Comparison of ENCODE assay signal across 31 cellular contexts in the genomic region with DNA sequence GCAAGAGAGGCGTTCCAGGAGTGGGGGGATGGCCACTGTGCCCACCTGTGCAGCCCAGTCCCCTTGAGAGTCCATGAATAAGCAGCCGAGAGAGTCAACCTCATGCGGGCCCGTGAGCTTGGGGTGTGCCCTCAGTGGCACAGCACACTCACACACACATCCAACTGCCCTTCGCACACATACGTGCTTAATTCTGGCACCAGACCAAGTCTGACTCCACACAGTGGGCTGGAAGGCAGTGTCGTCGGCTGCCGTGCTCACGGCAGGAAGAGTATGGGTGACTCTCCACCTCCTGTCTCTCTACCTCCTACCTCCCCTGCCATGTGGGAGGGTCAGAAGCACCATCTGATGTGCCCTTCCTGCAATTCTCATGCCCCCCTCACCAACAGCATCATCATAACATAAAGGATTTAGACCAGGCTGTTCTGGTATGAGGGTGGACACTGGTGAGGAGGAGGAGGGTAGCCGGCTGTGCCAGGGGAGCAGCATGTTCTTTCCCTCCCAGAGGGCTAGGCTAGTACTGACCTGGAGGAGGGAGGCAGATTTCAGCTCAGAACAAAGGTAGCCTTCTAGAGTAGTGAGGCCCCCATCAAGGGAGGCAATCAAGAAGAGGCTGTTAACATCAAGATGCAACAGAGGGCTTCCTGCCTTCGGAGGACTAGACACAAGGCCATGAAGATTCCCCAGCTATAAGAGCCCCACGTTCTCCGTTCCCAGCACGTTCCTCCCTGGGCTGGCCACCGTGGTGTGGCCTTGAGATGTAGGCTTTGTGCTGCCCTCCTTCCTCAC. TPM values are rescaled to one million over a fixed set of nuclear protein-coding genes. Genes with fewer than 3 reads are reported as not detected.
A peak's percentile ranks its signal among the peaks of the same experiment; 100 is the strongest.
DNase-seq lines count a peak whose midpoint lies in the region; ATAC-seq, FAIRE-seq and TF ChIP-seq lines count a peak whose summit lies in the region.
"Had no signal": no experiment of that assay in that cellular context is flagged by ENCODE, and none has a peak within 500 bp of the region (broad histone marks: within the 10 kb centered on the region; RNA-seq: fewer than 3 reads in every experiment).

No MANE protein-coding gene starts in this region.

- no peak overlapping the region for H4K8ac ChIP-seq in mesendoderm (ENCODE audit: low read depth, low read length)

- H3K27ac Mint-ChIP-seq in WTC11: no peak overlapping the region
- peak overlapping the region; percentile 68 for H3K27ac Mint-ChIP-seq in type B pancreatic cell
- no peak overlapping the region for H3K27ac Mint-ChIP-seq in stimulated activated naive CD8-positive, alpha-beta T cell treated with anti-CD3 and anti-CD28 coated beads, Interleukin-15, amount 100 ng/mL, for 72 hours
- H3K27ac Mint-ChIP-seq: CD8-positive, alpha-beta memory T cell; natural killer cell treated with Interleukin-12 subunit alpha and Interleukin-12 subunit beta and Interleukin-15 and Interleukin-18, amount 100 ng/mL, for 72 hours; T-cell had no signal

- H3K9ac ChIP-seq in HepG2 (ENCODE audit: insufficient read depth, low read depth, low read length): no peak overlapping the region
- peak overlapping the region; percentile 35 for H3K9ac ChIP-seq in mesendoderm (ENCODE audit: low read length)

- H2BK15ac ChIP-seq in mesendoderm (replicated peaks; ENCODE audit: low read depth): no peak overlapping the region

- no peaks in the 10 kb centered on the region for H3K79me1 ChIP-seq in mesendoderm (ENCODE audit: low read length)

- no peak for FAIRE-seq in HepG2 (lab: Jason Lieb, UNC)
- FAIRE-seq: A204.1, frontal cortex, GM18507, TTC549 had no signal

- TF ChIP-seq EP300 in HepG2 (IDR thresholded peaks at IDR 0.05; ENCODE audit: low read depth in 2 of 2, low read length in 2 of 2): no peak
- TF ChIP-seq EP300 in HepG2 (CRISPR knock-in tag; IDR thresholded peaks at IDR 0.05; ENCODE audit: borderline replicate concordance): no peak

- H3K4me3 ChIP-seq in HepG2 (replicated peaks in 1 of 3; ENCODE audit: insufficient read depth in 1 of 3, low read depth in 2 of 3, low read length in 3 of 3): peak overlapping the region in 2 of 3 experiments; percentile 4 to 46; a peak in 3 of 6 replicates
- no peak overlapping the region for H3K4me3 ChIP-seq in right lobe of liver
- H3K4me3 ChIP-seq in mesendoderm (ENCODE audit: low read length): no peak overlapping the region
- H3K4me3 ChIP-seq: body of pancreas, esophagus muscularis mucosa, hepatocyte, left ventricle myocardium inferior had no signal

- ATAC-seq in HepG2: no peak
- no peak for ATAC-seq in right lobe of liver
- ATAC-seq in WTC11: no peak
- no peak for ATAC-seq in stimulated activated naive CD8-positive, alpha-beta T cell treated with anti-CD3 and anti-CD28 coated beads, Interleukin-15, amount 100 ng/mL, for 72 hours
- no peak for ATAC-seq in HG03521 (IDR thresholded peaks at IDR 0.05; ENCODE audit: unreplicated experiment)
- ATAC-seq: activated CD8-positive, alpha-beta T cell treated with anti-CD3 and anti-CD28 coated beads, Interleukin-2, amount 10 ng/mL, durations not matched to agents 7 days and 5 days; body of pancreas; Panc1; T-cell had no signal

- H3K27me3 ChIP-seq in HepG2 (ENCODE audit: control insufficient read depth in 1 of 2, insufficient read depth in 2 of 2, low read length in 2 of 2) (peaks cover 11 to 46% of the 10 kb centered on the region in 2 experiments), right lobe of liver (no peaks in the 10 kb centered on the region), mesendoderm (ENCODE audit: insufficient read depth, low read length, poor library complexity) (no peaks in the 10 kb centered on the region)
- H3K27me3 ChIP-seq: body of pancreas, hepatocyte had no signal

- peak overlapping the region; percentile 75 for H3K56ac ChIP-seq in mesendoderm (ENCODE audit: low read length)

- no peaks in the 10 kb centered on the region for H3K9me3 Mint-ChIP-seq in WTC11
- peaks cover 5% of the 10 kb centered on the region for H3K9me3 Mint-ChIP-seq in type B pancreatic cell
- H3K9me3 Mint-ChIP-seq in stimulated activated naive CD8-positive, alpha-beta T cell treated with anti-CD3 and anti-CD28 coated beads, Interleukin-15, amount 100 ng/mL, for 72 hours: no peaks in the 10 kb centered on the region
- H3K9me3 Mint-ChIP-seq: CD8-positive, alpha-beta memory T cell; natural killer cell treated with Interleukin-12 subunit alpha and Interleukin-12 subunit beta and Interleukin-15 and Interleukin-18, amount 100 ng/mL, for 72 hours; T-cell had no signal

- H3K27me3 Mint-ChIP-seq in WTC11 (ENCODE audit: low read depth) (peaks cover 20% of the 10 kb centered on the region), type B pancreatic cell (peaks cover 3% of the 10 kb centered on the region)
- H3K27me3 Mint-ChIP-seq in stimulated activated naive CD8-positive, alpha-beta T cell treated with anti-CD3 and anti-CD28 coated beads, Interleukin-15, amount 100 ng/mL, for 72 hours: peaks cover 20% of the 10 kb centered on the region

- POLR2A ChIA-PET in HepG2 (lab: Yijun Ruan, JAX) (no interaction called here), WTC11 (lab: Charles Lee) (no interaction called here)

- DNase-seq in HepG2 (ENCODE audit: low spot score) (no peak), right lobe of liver (no peak), WTC11 (ENCODE audit: low spot score) (no peak), mesendoderm (no peak), type B pancreatic cell (ENCODE audit: extremely low spot score, unreplicated experiment) (no peak)
- DNase-seq in stimulated activated naive CD8-positive, alpha-beta T cell treated with anti-CD3 and anti-CD28 coated beads, Interleukin-15, amount 100 ng/mL, for 72 hours: no peak
- DNase-seq in activated CD8-positive, alpha-beta memory T cell treated with anti-CD3 and anti-CD28 coated beads, Interleukin-2, amount 50 U/mL, for 48 hours: no peak
- DNase-seq: activated CD8-positive, alpha-beta T cell treated with anti-CD3 and anti-CD28 coated beads, Interleukin-2, amount 10 ng/mL, durations not matched to agents 7 days and 5 days; activated effector memory CD4-positive, alpha-beta T cell treated with anti-CD3 and anti-CD28 coated beads, Interleukin-2, amount 50 U/mL, for 16 hours; AML-193; body of pancreas; CD8-positive, alpha-beta memory T cell; DMS79; HCEC 1CT; left ventricle myocardium inferior; NCI-H2081 treated with DMSO at 0.1 percent for 48 hours; NCI-H524; NK-92 treated with Interleukin-12 subunit alpha and Interleukin-12 subunit beta, amount 100 ng/mL, for 24 hours; posterior cingulate gyrus; T-cell had no signal

- no peak overlapping the region for H2AFZ ChIP-seq in HepG2 (ENCODE audit: low read length)
- H2AFZ ChIP-seq: hepatocyte had no signal

- peak overlapping the region; percentile 70 for H3K4me2 ChIP-seq in HepG2 (ENCODE audit: low read depth, low read length)
- no peak overlapping the region for H3K4me2 ChIP-seq in mesendoderm (ENCODE audit: low read length)

- TF ChIP-seq CTCF in HepG2 (CRISPR knock-in tag; IDR thresholded peaks at IDR 0.05) (no peak), right lobe of liver (IDR thresholded peaks at IDR 0.05) (no peak), WTC11 (IDR thresholded peaks at IDR 0.05) (no peak), type B pancreatic cell (conservative IDR thresholded peaks at IDR 0.05) (no peak)

- CTCF ChIA-PET in HepG2 (lab: Yijun Ruan, JAX; ENCODE audit: low intra/inter-chr PET ratio, low total read pairs) (no interaction called here), WTC11 (lab: Charles Lee) (interaction anchor here (1.5 to 2.1 kb wide), 3 partner anchors 75 to 107 kb away, joined by 4 to 6 read pairs (median 5); no protein-coding TSS in a partner anchor)

- intact Hi-C loops in HepG2 (cut with micrococcal nuclease; ENCODE audit: unreplicated experiment): no loop called here
- intact Hi-C loops in right lobe of liver (cut with DNase I): no loop called here

- H4K5ac ChIP-seq in mesendoderm (ENCODE audit: low read length): no peak overlapping the region

- 8% methylated on average over 10 of the region's 16 CpGs for WGBS in HepG2 (ENCODE audit: low lambda C conversion rate)
- WGBS in right lobe of liver (ENCODE audit: insufficient coverage, low coverage, low lambda C conversion rate, missing lambda C conversion rate): 57% methylated on average over 7 of the region's 16 CpGs
- WGBS in mesendoderm (ENCODE audit: extremely low coverage, insufficient coverage, low lambda C conversion rate): no CpG with 5 or more reads among the region's 16 CpGs

- peak overlapping the region; percentile 28 for H2AK5ac ChIP-seq in mesendoderm (ENCODE audit: low read length)

- H3K4me1 Mint-ChIP-seq in WTC11 (peaks cover 80% of the 10 kb centered on the region), type B pancreatic cell (ENCODE audit: unreplicated experiment) (peaks cover 84% of the 10 kb centered on the region)
- H3K4me1 Mint-ChIP-seq in stimulated activated naive CD8-positive, alpha-beta T cell treated with anti-CD3 and anti-CD28 coated beads, Interleukin-15, amount 100 ng/mL, for 72 hours: peaks cover 10% of the 10 kb centered on the region
- H3K4me1 Mint-ChIP-seq: CD8-positive, alpha-beta memory T cell had no signal

- H3K4ac ChIP-seq in mesendoderm (ENCODE audit: low read depth, low read length): no peak overlapping the region

- H3K4me1 ChIP-seq in HepG2 (ENCODE audit: insufficient read depth, low read length) (peaks cover 55% of the 10 kb centered on the region), right lobe of liver (no peaks in the 10 kb centered on the region), mesendoderm (ENCODE audit: control insufficient read depth, low read depth, low read length) (peaks cover 31% of the 10 kb centered on the region)

- H3K79me2 ChIP-seq in HepG2 (ENCODE audit: insufficient read depth, low read length): no peaks in the 10 kb centered on the region
- H3K79me2 ChIP-seq in mesendoderm (ENCODE audit: control insufficient read depth, insufficient read depth, low read length): no peaks in the 10 kb centered on the region
- H3K79me2 ChIP-seq: hepatocyte had no signal

- H3K4me3 Mint-ChIP-seq in WTC11 (no peak overlapping the region), type B pancreatic cell (peak overlapping the region; percentile 79)
- H3K4me3 Mint-ChIP-seq in stimulated activated naive CD8-positive, alpha-beta T cell treated with anti-CD3 and anti-CD28 coated beads, Interleukin-15, amount 100 ng/mL, for 72 hours: no peak overlapping the region
- H3K4me3 Mint-ChIP-seq: activated CD8-positive, alpha-beta T cell treated with anti-CD3 and anti-CD28 coated beads, Interleukin-2, amount 10 ng/mL, durations not matched to agents 7 days and 5 days; CD8-positive, alpha-beta memory T cell; natural killer cell treated with Interleukin-12 subunit alpha and Interleukin-12 subunit beta and Interleukin-15 and Interleukin-18, amount 100 ng/mL, for 72 hours; T-cell had no signal

- BruUV-seq in HepG2 (replicated peaks; lab: Mats Ljungman, UMichigan): no TSS peak

- H3K36me3 ChIP-seq in HepG2 (replicated peaks in 1 of 2; ENCODE audit: control insufficient read depth in 1 of 2, insufficient read depth in 2 of 2, low read length in 2 of 2) (no peaks in the 10 kb centered on the region), right lobe of liver (no peaks in the 10 kb centered on the region), mesendoderm (ENCODE audit: control insufficient read depth, insufficient read depth, low read length) (no peaks in the 10 kb centered on the region)
- H3K36me3 ChIP-seq: esophagus muscularis mucosa, left ventricle myocardium inferior had no signal

- no peak overlapping the region for H2BK120ac ChIP-seq in mesendoderm (ENCODE audit: low read depth, low read length)

- H3K36me3 Mint-ChIP-seq in WTC11: peaks cover 8% of the 10 kb centered on the region; the same call in 1 of the 2 replicates
- peaks cover 8% of the 10 kb centered on the region for H3K36me3 Mint-ChIP-seq in type B pancreatic cell
- H3K36me3 Mint-ChIP-seq: natural killer cell treated with Interleukin-12 subunit alpha and Interleukin-12 subunit beta and Interleukin-15 and Interleukin-18, amount 100 ng/mL, for 72 hours; T-cell had no signal

- TF ChIP-seq RAD21 in HepG2 (CRISPR knock-in tag; IDR thresholded peaks at IDR 0.05): no peak

- no peak overlapping the region for H3K27ac ChIP-seq in HepG2 (ENCODE audit: extremely low read length, insufficient read depth, low read length)
- H3K27ac ChIP-seq in right lobe of liver: no peak overlapping the region
- H3K27ac ChIP-seq in mesendoderm (ENCODE audit: low read depth, low read length): no peak overlapping the region
- H3K27ac ChIP-seq: body of pancreas, esophagus muscularis mucosa, left ventricle myocardium inferior had no signal

- TF ChIP-seq POLR2A in HepG2 (IDR thresholded peaks at IDR 0.05; ENCODE audit: insufficient read depth in 1 of 2, low read depth in 2 of 2, low read length in 2 of 2) (no peak), right lobe of liver (IDR thresholded peaks at IDR 0.05) (no peak)

- H3K9me3 ChIP-seq in HepG2 (ENCODE audit: low read length): no peaks in the 10 kb centered on the region
- H3K9me3 ChIP-seq in right lobe of liver: no peaks in the 10 kb centered on the region
- H3K9me3 ChIP-seq: body of pancreas, esophagus muscularis mucosa, left ventricle myocardium inferior had no signal

- peak overlapping the region; percentile 77 for H3K18ac ChIP-seq in mesendoderm (ENCODE audit: low read length)

- H3K23ac ChIP-seq in mesendoderm (ENCODE audit: low read length): no peak overlapping the region

- H2BK5ac ChIP-seq in mesendoderm (ENCODE audit: low read length): peak overlapping the region; percentile 7

- in situ Hi-C loops in HepG2 (cut with HindIII; ENCODE audit: extremely low pct_ligation_motif_present, low pct_unique_long_range_greater_than_20kb): no loop called here

- 0 out of 2 replicates have a peak, but pooled peaks cover 5% of the 10 kb centered on the region for H4K20me1 ChIP-seq in HepG2 (ENCODE audit: insufficient read depth, low read length)

RNA-seq across cellular contexts. Expression of a gene that starts 5.3 kb away (rescaled TPM):
- 0.81 and 2.1 TPM in 2 replicates for total RNA-seq in HepG2 (2016; rRNA removed; fragmentation: Illumina TruSeq; extraction: Trizol)
- total RNA-seq in HepG2 (2016; cell fraction: cytosol; rRNA removed; fragmentation: Illumina TruSeq; extraction: Trizol; ENCODE audit: low read depth): 0.81 and 1.1 TPM in 2 replicates
- total RNA-seq in HepG2 (2016; cell fraction: insoluble cytoplasmic fraction; rRNA removed; fragmentation: Illumina TruSeq; extraction: Trizol): 0.77 and 3.1 TPM in 2 replicates
- 0.83 and 1.1 TPM in 2 replicates for total RNA-seq in HepG2 (2016; cell fraction: membrane; rRNA removed; fragmentation: Illumina TruSeq; extraction: Trizol)
- total RNA-seq in HepG2 (2016; cell fraction: nucleus; rRNA removed; fragmentation: Illumina TruSeq; extraction: Trizol): 2.8 and 4.4 TPM in 2 replicates
- 1.6 TPM in 2 replicates for polyA plus RNA-seq in HepG2 (2011; rRNA removed)
- polyA plus RNA-seq in HepG2 (2011; cell fraction: cytosol; rRNA removed): 0.79 and 1.0 TPM in 2 replicates
- 5.5 and 10.9 TPM in 2 replicates for polyA plus RNA-seq in HepG2 (2011; cell fraction: nucleus; rRNA removed)
- polyA plus RNA-seq in HepG2 (2012): 0.88 and 1.1 TPM in 2 replicates
- polyA plus RNA-seq in HepG2 (2016; cell fraction: cytosol; fragmentation: Illumina TruSeq; extraction: Trizol; ENCODE audit: low read depth): 0.44 and 0.51 TPM in 2 replicates
- polyA plus RNA-seq in HepG2 (2016; cell fraction: insoluble cytoplasmic fraction; fragmentation: Illumina TruSeq; extraction: Trizol; ENCODE audit: low read depth): 0.60 and 2.1 TPM in 2 replicates
- polyA plus RNA-seq in HepG2 (2016; cell fraction: membrane; fragmentation: Illumina TruSeq; extraction: Trizol; ENCODE audit: low read depth): 0.18 and 0.78 TPM in 2 replicates
- 6.0 and 6.9 TPM in 2 replicates for polyA plus RNA-seq in HepG2 (2016; cell fraction: nucleus; fragmentation: Illumina TruSeq; extraction: Trizol; ENCODE audit: insufficient read depth, low read depth)
- 2.4 and 2.8 TPM in 2 replicates for polyA minus RNA-seq in HepG2 (2011; rRNA and poly(A)+ RNA removed; ENCODE audit: low replicate concordance)
- polyA minus RNA-seq in HepG2 (2011; cell fraction: cytosol; rRNA and poly(A)+ RNA removed): 0.59 and 1.4 TPM in 2 replicates
- 2.2 and 4.2 TPM in 2 replicates for polyA minus RNA-seq in HepG2 (2011; cell fraction: nucleus; rRNA and poly(A)+ RNA removed)
- under 1 TPM in 1 of 6 experiments, not detected in 5; 0.12 TPM for total RNA-seq in right lobe of liver
- 20.1 to 23.2 TPM (median 21.7 TPM) in 3 replicates for total RNA-seq in WTC11 (2021)
- 4.4 TPM for polyA plus RNA-seq in mesendoderm (2013, experiment 1 of 2)
- 4.5 TPM for polyA plus RNA-seq in mesendoderm (2013, experiment 2 of 2)
- 19.2 and 158 TPM in 2 replicates for total RNA-seq in type B pancreatic cell (ENCODE audit: low replicate concordance)
- total RNA-seq: activated CD8-positive, alpha-beta T cell treated with anti-CD3 and anti-CD28 coated beads, Interleukin-2, amount 10 ng/mL, durations not matched to agents 7 days and 5 days; body of pancreas; CD8-positive, alpha-beta memory T cell; left ventricle myocardium inferior; mononuclear cell; natural killer cell treated with Interleukin-12 subunit alpha and Interleukin-12 subunit beta and Interleukin-15 and Interleukin-18, amount 100 ng/mL, for 72 hours; T-cell had no signal
- polyA plus RNA-seq: CD8-positive, alpha-beta memory T cell had no signal

RNA-seq across cellular contexts. Expression of a gene that starts 28.3 kb away (rescaled TPM):
- total RNA-seq in HepG2 (2016; rRNA removed; fragmentation: Illumina TruSeq; extraction: Trizol) (not detected in 2 replicates), right lobe of liver (not detected), WTC11 (2021) (5.6 to 10.6 TPM (median 6.1 TPM) in 3 replicates), type B pancreatic cell (ENCODE audit: low replicate concordance) (2.2 and 5.0 TPM in 2 replicates)
- total RNA-seq in HepG2 (2016; cell fraction: cytosol; rRNA removed; fragmentation: Illumina TruSeq; extraction: Trizol; ENCODE audit: low read depth): not detected in 2 replicates
- not detected in 2 replicates for total RNA-seq in HepG2 (2016; cell fraction: insoluble cytoplasmic fraction; rRNA removed; fragmentation: Illumina TruSeq; extraction: Trizol)
- total RNA-seq in HepG2 (2016; cell fraction: membrane; rRNA removed; fragmentation: Illumina TruSeq; extraction: Trizol): 0.14 and 0.53 TPM in 2 replicates
- total RNA-seq in HepG2 (2016; cell fraction: nucleus; rRNA removed; fragmentation: Illumina TruSeq; extraction: Trizol): not detected in 2 replicates
- 0.08 and 0.30 TPM in 2 replicates for polyA plus RNA-seq in HepG2 (2011; rRNA removed)
- polyA plus RNA-seq in HepG2 (2011; cell fraction: cytosol; rRNA removed): 0.05 and 0.09 TPM in 2 replicates
- 0.35 TPM in 1 of 2 replicates, not detected in the other for polyA plus RNA-seq in HepG2 (2011; cell fraction: nucleus; rRNA removed)
- polyA plus RNA-seq in HepG2 (2012): 0.20 TPM in 1 of 2 replicates, not detected in the other
- 0.25 and 0.37 TPM in 2 replicates for polyA plus RNA-seq in HepG2 (2016; cell fraction: cytosol; fragmentation: Illumina TruSeq; extraction: Trizol; ENCODE audit: low read depth)
- polyA plus RNA-seq in HepG2 (2016; cell fraction: insoluble cytoplasmic fraction; fragmentation: Illumina TruSeq; extraction: Trizol; ENCODE audit: low read depth): not detected in 2 replicates
- polyA plus RNA-seq in HepG2 (2016; cell fraction: membrane; fragmentation: Illumina TruSeq; extraction: Trizol; ENCODE audit: low read depth): 0.37 and 0.68 TPM in 2 replicates
- not detected in 2 replicates for polyA plus RNA-seq in HepG2 (2016; cell fraction: nucleus; fragmentation: Illumina TruSeq; extraction: Trizol; ENCODE audit: insufficient read depth, low read depth)
- polyA minus RNA-seq in HepG2 (2011; rRNA and poly(A)+ RNA removed; ENCODE audit: low replicate concordance): 0.14 TPM in 1 of 2 replicates, not detected in the other
- not detected in 2 replicates for polyA minus RNA-seq in HepG2 (2011; cell fraction: cytosol; rRNA and poly(A)+ RNA removed)
- polyA minus RNA-seq in HepG2 (2011; cell fraction: nucleus; rRNA and poly(A)+ RNA removed): not detected in 2 replicates
- polyA plus RNA-seq in mesendoderm (2013, experiment 1 of 2): 1.7 TPM
- 1.6 TPM for polyA plus RNA-seq in mesendoderm (2013, experiment 2 of 2)
- total RNA-seq: activated CD8-positive, alpha-beta T cell treated with anti-CD3 and anti-CD28 coated beads, Interleukin-2, amount 10 ng/mL, durations not matched to agents 7 days and 5 days; body of pancreas; CD8-positive, alpha-beta memory T cell; chondrocyte; esophagus muscularis mucosa; mononuclear cell; natural killer cell treated with Interleukin-12 subunit alpha and Interleukin-12 subunit beta and Interleukin-15 and Interleukin-18, amount 100 ng/mL, for 72 hours; T-cell had no signal
- polyA plus RNA-seq: CD8-positive, alpha-beta memory T cell had no signal

RNA-seq across cellular contexts. Expression of a gene that starts 34.3 kb away (rescaled TPM):
- total RNA-seq in HepG2 (2016; rRNA removed; fragmentation: Illumina TruSeq; extraction: Trizol): not detected in 2 replicates
- total RNA-seq in HepG2 (2016; cell fraction: cytosol; rRNA removed; fragmentation: Illumina TruSeq; extraction: Trizol; ENCODE audit: low read depth): not detected in 2 replicates
- not detected in 2 replicates for total RNA-seq in HepG2 (2016; cell fraction: insoluble cytoplasmic fraction; rRNA removed; fragmentation: Illumina TruSeq; extraction: Trizol)
- total RNA-seq in HepG2 (2016; cell fraction: membrane; rRNA removed; fragmentation: Illumina TruSeq; extraction: Trizol): not detected in 2 replicates
- total RNA-seq in HepG2 (2016; cell fraction: nucleus; rRNA removed; fragmentation: Illumina TruSeq; extraction: Trizol): not detected in 2 replicates
- polyA plus RNA-seq in HepG2 (2011; rRNA removed): not detected in 2 replicates
- polyA plus RNA-seq in HepG2 (2011; cell fraction: cytosol; rRNA removed): not detected in 2 replicates
- not detected in 2 replicates for polyA plus RNA-seq in HepG2 (2011; cell fraction: nucleus; rRNA removed)
- polyA plus RNA-seq in HepG2 (2012): not detected in 2 replicates
- not detected in 2 replicates for polyA plus RNA-seq in HepG2 (2016; cell fraction: cytosol; fragmentation: Illumina TruSeq; extraction: Trizol; ENCODE audit: low read depth)
- not detected in 2 replicates for polyA plus RNA-seq in HepG2 (2016; cell fraction: insoluble cytoplasmic fraction; fragmentation: Illumina TruSeq; extraction: Trizol; ENCODE audit: low read depth)
- polyA plus RNA-seq in HepG2 (2016; cell fraction: membrane; fragmentation: Illumina TruSeq; extraction: Trizol; ENCODE audit: low read depth): not detected in 2 replicates
- not detected in 2 replicates for polyA plus RNA-seq in HepG2 (2016; cell fraction: nucleus; fragmentation: Illumina TruSeq; extraction: Trizol; ENCODE audit: insufficient read depth, low read depth)
- polyA minus RNA-seq in HepG2 (2011; rRNA and poly(A)+ RNA removed; ENCODE audit: low replicate concordance): not detected in 2 replicates
- not detected in 2 replicates for polyA minus RNA-seq in HepG2 (2011; cell fraction: cytosol; rRNA and poly(A)+ RNA removed)
- not detected in 2 replicates for polyA minus RNA-seq in HepG2 (2011; cell fraction: nucleus; rRNA and poly(A)+ RNA removed)
- 1 to 10 TPM; 1.5 to 9.9 (median 2.6) TPM for total RNA-seq in right lobe of liver
- total RNA-seq in WTC11 (2021): 0.50 to 0.63 TPM (median 0.62 TPM) in 3 replicates
- 1.2 TPM for polyA plus RNA-seq in mesendoderm (2013, experiment 1 of 2)
- 0.84 TPM for polyA plus RNA-seq in mesendoderm (2013, experiment 2 of 2)
- total RNA-seq in type B pancreatic cell (ENCODE audit: low replicate concordance): 0.24 and 41.6 TPM in 2 replicates
- total RNA-seq: activated CD8-positive, alpha-beta T cell treated with anti-CD3 and anti-CD28 coated beads, Interleukin-2, amount 10 ng/mL, durations not matched to agents 7 days and 5 days; CD8-positive, alpha-beta memory T cell; mononuclear cell; natural killer cell treated with Interleukin-12 subunit alpha and Interleukin-12 subunit beta and Interleukin-15 and Interleukin-18, amount 100 ng/mL, for 72 hours had no signal
- polyA plus RNA-seq: CD8-positive, alpha-beta memory T cell had no signal

Comparison
In these comparisons a context has a peak if more than half of its experiments do, and no peak if none do; other contexts are left out.
1. H3K4me3 ChIP-seq: peak in HepG2 (2 of 3); none in right lobe of liver (0 of 3) and mesendoderm (single experiment).